In the genomic region with DNA sequence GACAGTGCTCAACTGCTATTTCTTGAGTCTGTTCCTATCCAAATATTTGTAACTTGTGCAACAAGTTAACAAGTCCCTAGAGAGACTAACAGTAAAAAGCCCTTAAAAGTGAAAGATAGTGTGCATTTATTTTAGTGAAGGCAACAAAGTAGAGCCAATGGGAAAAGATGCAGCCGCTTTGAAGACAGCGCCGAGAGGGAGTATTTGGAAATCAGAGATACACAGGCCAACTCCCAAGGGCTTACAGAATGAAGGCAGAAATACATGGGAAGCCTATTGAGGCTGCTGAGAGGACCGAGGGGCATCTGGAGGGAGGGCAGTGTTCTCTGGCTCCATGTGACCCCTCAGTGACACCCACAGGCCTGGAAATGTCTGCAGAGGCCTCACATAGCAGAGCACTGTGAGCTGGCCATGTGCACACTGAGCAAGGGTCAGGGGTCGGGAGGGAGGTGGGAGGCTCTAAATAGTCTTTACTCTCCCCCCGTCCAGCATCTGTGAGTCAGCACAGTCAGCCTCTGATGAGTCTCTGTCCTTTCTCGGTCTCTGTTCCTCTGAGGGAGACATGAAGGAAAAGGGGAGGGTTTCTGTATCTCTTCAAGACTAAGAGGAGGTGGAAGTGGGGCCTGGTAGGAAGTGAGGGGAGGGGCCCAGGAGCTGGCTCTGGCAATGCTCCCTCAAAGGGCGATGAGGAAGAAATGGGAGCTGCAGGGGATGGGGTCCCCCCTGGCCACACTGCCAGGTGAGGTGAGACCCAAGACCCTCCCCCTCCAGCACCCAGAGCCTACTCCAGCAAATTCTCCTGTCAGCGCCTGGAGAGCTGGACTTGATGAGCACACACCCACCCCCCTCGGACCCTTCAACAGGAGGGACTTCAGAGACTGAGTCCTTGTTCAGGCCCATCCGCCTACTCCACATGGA, we compare ENCODE assay signal across 1 cellular context.
TF ChIP-seq lines count a peak whose summit lies in the region.

No MANE protein-coding gene starts in this region.

TF ChIP-seq in WTC11, 78 proteins besides CTCF, POLR2A, EP300 and RAD21 (continued from another document):
- TF ChIP-seq, protein P1, sequence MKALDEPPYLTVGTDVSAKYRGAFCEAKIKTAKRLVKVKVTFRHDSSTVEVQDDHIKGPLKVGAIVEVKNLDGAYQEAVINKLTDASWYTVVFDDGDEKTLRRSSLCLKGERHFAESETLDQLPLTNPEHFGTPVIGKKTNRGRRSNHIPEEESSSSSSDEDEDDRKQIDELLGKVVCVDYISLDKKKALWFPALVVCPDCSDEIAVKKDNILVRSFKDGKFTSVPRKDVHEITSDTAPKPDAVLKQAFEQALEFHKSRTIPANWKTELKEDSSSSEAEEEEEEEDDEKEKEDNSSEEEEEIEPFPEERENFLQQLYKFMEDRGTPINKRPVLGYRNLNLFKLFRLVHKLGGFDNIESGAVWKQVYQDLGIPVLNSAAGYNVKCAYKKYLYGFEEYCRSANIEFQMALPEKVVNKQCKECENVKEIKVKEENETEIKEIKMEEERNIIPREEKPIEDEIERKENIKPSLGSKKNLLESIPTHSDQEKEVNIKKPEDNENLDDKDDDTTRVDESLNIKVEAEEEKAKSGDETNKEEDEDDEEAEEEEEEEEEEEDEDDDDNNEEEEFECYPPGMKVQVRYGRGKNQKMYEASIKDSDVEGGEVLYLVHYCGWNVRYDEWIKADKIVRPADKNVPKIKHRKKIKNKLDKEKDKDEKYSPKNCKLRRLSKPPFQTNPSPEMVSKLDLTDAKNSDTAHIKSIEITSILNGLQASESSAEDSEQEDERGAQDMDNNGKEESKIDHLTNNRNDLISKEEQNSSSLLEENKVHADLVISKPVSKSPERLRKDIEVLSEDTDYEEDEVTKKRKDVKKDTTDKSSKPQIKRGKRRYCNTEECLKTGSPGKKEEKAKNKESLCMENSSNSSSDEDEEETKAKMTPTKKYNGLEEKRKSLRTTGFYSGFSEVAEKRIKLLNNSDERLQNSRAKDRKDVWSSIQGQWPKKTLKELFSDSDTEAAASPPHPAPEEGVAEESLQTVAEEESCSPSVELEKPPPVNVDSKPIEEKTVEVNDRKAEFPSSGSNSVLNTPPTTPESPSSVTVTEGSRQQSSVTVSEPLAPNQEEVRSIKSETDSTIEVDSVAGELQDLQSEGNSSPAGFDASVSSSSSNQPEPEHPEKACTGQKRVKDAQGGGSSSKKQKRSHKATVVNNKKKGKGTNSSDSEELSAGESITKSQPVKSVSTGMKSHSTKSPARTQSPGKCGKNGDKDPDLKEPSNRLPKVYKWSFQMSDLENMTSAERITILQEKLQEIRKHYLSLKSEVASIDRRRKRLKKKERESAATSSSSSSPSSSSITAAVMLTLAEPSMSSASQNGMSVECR (CRISPR knock-in tag; IDR thresholded peaks at IDR 0.05; ENCODE audit: borderline replicate concordance) = no peak
